Comparison of ENCODE assay signal across 10 cellular contexts in genomic region chr6:139473239-139473701, GRCh38.
A peak's percentile ranks its signal among the peaks of the same experiment; 100 is the strongest.
DNase-seq lines count a peak whose midpoint lies in the region; ATAC-seq and TF ChIP-seq lines count a peak whose summit lies in the region.
"Had no signal": no experiment of that assay in that cellular context is flagged by ENCODE, and none has a peak within 500 bp of the region (broad histone marks: within the 10 kb centered on the region; RNA-seq: fewer than 3 reads in every experiment).

No MANE protein-coding gene starts in this region.

- H3K27me3 ChIP-seq in adipocyte (replicated peaks; ENCODE audit: control insufficient read depth, insufficient read depth, low read length): no peaks in the 10 kb centered on the region
- H3K27me3 ChIP-seq in hepatocyte: no peaks in the 10 kb centered on the region
- H3K27me3 ChIP-seq in gastrocnemius medialis: no peaks in the 10 kb centered on the region
- no peaks in the 10 kb centered on the region for H3K27me3 ChIP-seq in BE2C
- no peaks in the 10 kb centered on the region for H3K27me3 ChIP-seq in naive thymus-derived CD4-positive, alpha-beta T cell (ENCODE audit: control insufficient read depth in 2 of 2, insufficient read depth in 2 of 2, low read length in 2 of 2)

- H3K27ac ChIP-seq in hepatocyte: peak overlapping the region; percentile 48
- H3K27ac ChIP-seq in gastrocnemius medialis: peak overlapping the region in 3 of 4 donors; percentile 33 to 72 (median 52)
- no peak overlapping the region for H3K27ac ChIP-seq in naive thymus-derived CD4-positive, alpha-beta T cell (ENCODE audit: low read depth, low read length)

- no peaks in the 10 kb centered on the region for H4K20me1 ChIP-seq in hepatocyte (ENCODE audit: insufficient read depth, poor library complexity, severe bottlenecking)

- intact Hi-C loops in gastrocnemius medialis (cut with DNase I; ENCODE audit: low total_unique reads): loop anchor here (5.0 kb wide), 1 partner anchor 101 kb away; the partner anchor contains the start of gene CITED2
- intact Hi-C loops in naive thymus-derived CD4-positive, alpha-beta T cell (cut with micrococcal nuclease): no loop called here

- H3K79me2 ChIP-seq in hepatocyte: no peaks in the 10 kb centered on the region

- TF ChIP-seq CTCF in HFFc6 (IDR thresholded peaks at IDR 0.05): no peak
- TF ChIP-seq CTCF in hepatocyte (IDR thresholded peaks at IDR 0.05; ENCODE audit: poor library complexity): no peak
- no peak for TF ChIP-seq CTCF in gastrocnemius medialis (IDR thresholded peaks at IDR 0.05 in 4 of 5, conservative IDR thresholded peaks at IDR 0.05 in 1 of 5)
- no peak for TF ChIP-seq CTCF in BE2C (IDR thresholded peaks at IDR 0.05; ENCODE audit: low read depth, low read length)

- peaks cover 34% of the 10 kb centered on the region for H3K4me1 ChIP-seq in adipocyte (ENCODE audit: control insufficient read depth, insufficient read depth, low read length)
- H3K4me1 ChIP-seq in hepatocyte (ENCODE audit: insufficient read depth): peaks cover 16% of the 10 kb centered on the region
- H3K4me1 ChIP-seq in gastrocnemius medialis: peaks cover 24 to 28% of the 10 kb centered on the region in 2 donors
- H3K4me1 ChIP-seq in BE2C: peaks cover 16% of the 10 kb centered on the region
- no peaks in the 10 kb centered on the region for H3K4me1 ChIP-seq in naive thymus-derived CD4-positive, alpha-beta T cell (ENCODE audit: control insufficient read depth in 2 of 2, insufficient read depth in 2 of 2, low read length in 2 of 2)

- peak overlapping the region; percentile 14 for H3K4me2 ChIP-seq in hepatocyte

- peak overlapping the region; percentile 67 for H3K4me3 ChIP-seq in adipocyte (ENCODE audit: low read length)
- H3K4me3 ChIP-seq in hepatocyte: no peak overlapping the region
- peak overlapping the region in 1 of 4 donors; percentile 26 for H3K4me3 ChIP-seq in gastrocnemius medialis
- no peak overlapping the region for H3K4me3 ChIP-seq in BE2C (ENCODE audit: low read depth, low read length)
- H3K4me3 ChIP-seq in naive thymus-derived CD4-positive, alpha-beta T cell (ENCODE audit: low read length): no peak overlapping the region

- peak; percentile 65 to 78 for ATAC-seq in gastrocnemius medialis
- ATAC-seq in naive thymus-derived CD4-positive, alpha-beta T cell: no peak
- ATAC-seq in HG03571 (IDR thresholded peaks at IDR 0.05; ENCODE audit: unreplicated experiment): no peak

- CTCF ChIA-PET in naive thymus-derived CD4-positive, alpha-beta T cell (lab: Charles Lee): no interaction called here

- in situ Hi-C loops in gastrocnemius medialis (cut with MboI; ENCODE audit: low sequenced_read_pairs in 4 of 4): no loop called here

- 0 out of 2 replicates have a peak overlapping the region, but pooled peaks have one; percentile 11 for H3K4me3 Mint-ChIP-seq in HFFc6
- H3K4me3 Mint-ChIP-seq in naive thymus-derived CD4-positive, alpha-beta T cell: no peak overlapping the region
- H3K4me3 Mint-ChIP-seq: activated T-cell treated with anti-CD3 and anti-CD28 coated beads, Interleukin-2, amount 50 U/mL, for 24 hours had no signal

- no peak for DNase-seq in HFFc6
- DNase-seq in adipocyte (ENCODE audit: low read depth): no peak
- DNase-seq in hepatocyte (ENCODE audit: low spot score): no peak
- DNase-seq in gastrocnemius medialis: peak; percentile 18 to 19
- no peak for DNase-seq in DMS53 (lab: John Stamatoyannopoulos, UW)
- no peak for DNase-seq in BE2C
- no peak for DNase-seq in naive thymus-derived CD4-positive, alpha-beta T cell
- DNase-seq: activated T-cell treated with anti-CD3 and anti-CD28 coated beads, Interleukin-2, amount 50 U/mL, for 24 hours; NK-92 treated with Interleukin-12 subunit alpha and Interleukin-12 subunit beta, amount 100 ng/mL, for 24 hours had no signal

- no peaks in the 10 kb centered on the region for H3K9me3 Mint-ChIP-seq in HFFc6
- H3K9me3 Mint-ChIP-seq in naive thymus-derived CD4-positive, alpha-beta T cell: no peaks in the 10 kb centered on the region
- H3K9me3 Mint-ChIP-seq: activated T-cell treated with anti-CD3 and anti-CD28 coated beads, Interleukin-2, amount 50 U/mL, for 24 hours had no signal

- peak overlapping the region; percentile 11; the same call in 1 of the 2 replicates for H3K27ac Mint-ChIP-seq in HFFc6
- no peak overlapping the region for H3K27ac Mint-ChIP-seq in naive thymus-derived CD4-positive, alpha-beta T cell
- H3K27ac Mint-ChIP-seq: activated T-cell treated with anti-CD3 and anti-CD28 coated beads, Interleukin-2, amount 50 U/mL, for 24 hours had no signal

- 61% methylated on average over 13 of the region's 13 CpGs for WGBS in hepatocyte (ENCODE audit: low lambda C conversion rate, missing lambda C conversion rate)

- H3K9me3 ChIP-seq in adipocyte (ENCODE audit: control insufficient read depth, low read length): no peaks in the 10 kb centered on the region
- H3K9me3 ChIP-seq in hepatocyte (ENCODE audit: low read depth): no peaks in the 10 kb centered on the region
- no peaks in the 10 kb centered on the region for H3K9me3 ChIP-seq in gastrocnemius medialis
- no peaks in the 10 kb centered on the region for H3K9me3 ChIP-seq in BE2C
- no peaks in the 10 kb centered on the region for H3K9me3 ChIP-seq in naive thymus-derived CD4-positive, alpha-beta T cell (ENCODE audit: control insufficient read depth in 2 of 3, low read length in 3 of 3)

- H2AFZ ChIP-seq in hepatocyte: no peak overlapping the region

- H3K36me3 Mint-ChIP-seq in HFFc6 (ENCODE audit: low read depth): no peaks in the 10 kb centered on the region
- no peaks in the 10 kb centered on the region for H3K36me3 Mint-ChIP-seq in naive thymus-derived CD4-positive, alpha-beta T cell

- peaks cover 29% of the 10 kb centered on the region for H3K4me1 Mint-ChIP-seq in HFFc6 (ENCODE audit: low read depth)
- peaks cover 0 to 6% (median 0%) of the 10 kb centered on the region in 7 donors for H3K4me1 Mint-ChIP-seq in naive thymus-derived CD4-positive, alpha-beta T cell

- no peak for TF ChIP-seq POLR2A in gastrocnemius medialis (IDR thresholded peaks at IDR 0.05)

- H3K27me3 Mint-ChIP-seq in HFFc6 (ENCODE audit: insufficient read depth): no peaks in the 10 kb centered on the region
- H3K27me3 Mint-ChIP-seq in naive thymus-derived CD4-positive, alpha-beta T cell: peaks cover 0 to 6% (median 0%) of the 10 kb centered on the region in 5 donors
- H3K27me3 Mint-ChIP-seq: activated T-cell treated with anti-CD3 and anti-CD28 coated beads, Interleukin-2, amount 50 U/mL, for 24 hours had no signal

- H3K9me2 ChIP-seq in hepatocyte (replicated peaks; ENCODE audit: insufficient read depth): no peaks in the 10 kb centered on the region

- POLR2A ChIA-PET in naive thymus-derived CD4-positive, alpha-beta T cell (lab: Charles Lee): no interaction called here

- peak overlapping the region; percentile 81 for H3K9ac ChIP-seq in adipocyte (ENCODE audit: low read length)

- H3K36me3 ChIP-seq in adipocyte (ENCODE audit: control insufficient read depth, insufficient read depth, low read length, severe bottlenecking) (no peaks in the 10 kb centered on the region), hepatocyte (replicated peaks; ENCODE audit: insufficient read depth, low read depth) (no peaks in the 10 kb centered on the region), gastrocnemius medialis (no peaks in the 10 kb centered on the region), BE2C (no peaks in the 10 kb centered on the region)
- H3K36me3 ChIP-seq in naive thymus-derived CD4-positive, alpha-beta T cell (ENCODE audit: control insufficient read depth in 2 of 3, insufficient read depth in 3 of 3, low read length in 3 of 3): no peaks in the 10 kb centered on the region

Comparison
In these comparisons a context has a peak if more than half of its experiments do, and no peak if none do; other contexts are left out.
1. DNase-seq: peak in gastrocnemius medialis (2 of 2); none in HFFc6 (single experiment), adipocyte (single experiment), hepatocyte (single experiment), DMS53 (single experiment), BE2C (single experiment) and naive thymus-derived CD4-positive, alpha-beta T cell (0 of 9).
2. ATAC-seq: peak in gastrocnemius medialis (2 of 2); none in naive thymus-derived CD4-positive, alpha-beta T cell (single experiment) and HG03571 (single experiment).